30 cellular contexts compared by ENCODE assay signal in the genomic region with DNA sequence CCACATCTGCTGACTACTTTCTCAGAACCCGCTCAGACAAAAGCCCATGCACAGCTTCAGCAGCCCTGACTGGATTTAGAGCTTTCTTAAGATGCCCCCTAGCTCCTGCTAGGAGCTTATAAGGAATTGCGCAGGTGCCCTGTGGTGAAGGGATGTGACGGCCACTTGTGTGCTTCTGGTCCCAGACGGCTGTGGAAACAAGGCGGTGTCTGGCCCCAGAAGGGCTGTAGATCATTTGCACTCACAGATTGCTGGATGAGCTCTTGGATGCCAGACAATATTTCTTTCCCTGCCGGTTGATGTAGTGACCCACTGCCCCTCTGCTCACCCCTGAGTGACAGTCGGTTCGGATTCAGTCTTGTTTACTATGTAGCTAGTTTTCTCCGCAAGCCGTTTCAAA.
"Had no signal": no experiment of that assay in that cellular context is flagged by ENCODE, and none has a peak within 500 bp of the region (broad histone marks: within the 10 kb centered on the region; RNA-seq: fewer than 3 reads in every experiment).

No MANE protein-coding gene starts in this region.

- H3K4me1 Mint-ChIP-seq: activated CD4-positive, alpha-beta T cell treated with anti-CD3 and anti-CD28 coated beads for 36 hours; activated naive CD8-positive, alpha-beta T cell treated with anti-CD3 and anti-CD28 coated beads for 36 hours; mesothelial cell of epicardium; stimulated activated naive B cell treated with anti-CD40 and anti-IgM and Interleukin-4, amounts not matched to agents 10 μg/mL and 1 μg/mL and 100 μg/mL, for 72 hours had no signal

- H3K4me2 ChIP-seq: hepatocyte had no signal

- H3K4me3 Mint-ChIP-seq: activated CD4-positive, alpha-beta T cell treated with anti-CD3 and anti-CD28 coated beads for 36 hours; activated naive CD4-positive, alpha-beta T cell treated with anti-CD3 and anti-CD28 coated beads for 36 hours; activated naive CD8-positive, alpha-beta T cell treated with anti-CD3 and anti-CD28 coated beads for 36 hours; activated T-helper 1 cell treated with anti-CD3 and anti-CD28 coated beads, Interleukin-12 subunit alpha, Interleukin-12 subunit beta, Interleukin-2, Interleukin-4 antibody, amounts not matched to agents 30 ng/mL and 10 ng/mL and 1 ng/mL, durations not matched to agents 14 hours and 24 hours and 36 hours; mesothelial cell of epicardium; naive thymus-derived CD4-positive, alpha-beta T cell; neural crest cell; stimulated activated naive B cell treated with anti-CD40 and anti-IgM and Interleukin-4, amounts not matched to agents 10 μg/mL and 1 μg/mL and 100 μg/mL, for 72 hours had no signal

- H3K9me3 ChIP-seq: adrenal gland, body of pancreas, gastrocnemius medialis, suprapubic skin, tibial artery, upper lobe of right lung had no signal

- H3K4me1 ChIP-seq: adrenal gland, body of pancreas, gastrocnemius medialis, parathyroid adenoma, tibial artery had no signal

- H3K36me3 ChIP-seq: adrenal gland, gastrocnemius medialis, suprapubic skin, tibial artery, upper lobe of right lung had no signal

- H3K27me3 Mint-ChIP-seq: stimulated activated naive B cell treated with anti-CD40 and anti-IgM and Interleukin-4, amounts not matched to agents 10 μg/mL and 1 μg/mL and 100 μg/mL, for 72 hours had no signal

- H3K27ac Mint-ChIP-seq: activated CD4-positive, alpha-beta T cell treated with anti-CD3 and anti-CD28 coated beads for 36 hours; activated naive CD4-positive, alpha-beta T cell treated with anti-CD3 and anti-CD28 coated beads for 36 hours; activated naive CD8-positive, alpha-beta T cell treated with anti-CD3 and anti-CD28 coated beads for 36 hours; activated T-helper 1 cell treated with anti-CD3 and anti-CD28 coated beads, Interleukin-12 subunit alpha, Interleukin-12 subunit beta, Interleukin-2, Interleukin-4 antibody, amounts not matched to agents 30 ng/mL and 10 ng/mL and 1 ng/mL, durations not matched to agents 14 hours and 24 hours and 36 hours; mesothelial cell of epicardium; naive thymus-derived CD4-positive, alpha-beta T cell; stimulated activated naive B cell treated with anti-CD40 and anti-IgM and Interleukin-4, amounts not matched to agents 10 μg/mL and 1 μg/mL and 100 μg/mL, for 72 hours had no signal

- H3K9me3 Mint-ChIP-seq: activated naive CD4-positive, alpha-beta T cell treated with anti-CD3 and anti-CD28 coated beads for 36 hours; activated naive CD8-positive, alpha-beta T cell treated with anti-CD3 and anti-CD28 coated beads for 36 hours; activated T-helper 1 cell treated with anti-CD3 and anti-CD28 coated beads, Interleukin-12 subunit alpha, Interleukin-12 subunit beta, Interleukin-2, Interleukin-4 antibody, amounts not matched to agents 30 ng/mL and 10 ng/mL and 1 ng/mL, durations not matched to agents 14 hours and 24 hours and 36 hours; mesothelial cell of epicardium; naive thymus-derived CD4-positive, alpha-beta T cell; neural crest cell had no signal

- DNase-seq: activated CD4-positive, alpha-beta T cell treated with anti-CD3 and anti-CD28 coated beads for 36 hours; activated CD4-positive, alpha-beta T cell treated with anti-CD3 and anti-CD28 coated beads, Interleukin-2, amount 50 U/mL, for 48 hours; activated CD4-positive, CD25-positive, alpha-beta regulatory T cell; activated CD8-positive, alpha-beta memory T cell treated with anti-CD3 and anti-CD28 coated beads for 24 hours; activated effector memory CD4-positive, alpha-beta T cell treated with anti-CD3 and anti-CD28 coated beads, Interleukin-2, amount 50 U/mL, for 16 hours; activated naive CD4-positive, alpha-beta T cell treated with anti-CD3 and anti-CD28 coated beads for 36 hours; activated naive CD8-positive, alpha-beta T cell treated with anti-CD3 and anti-CD28 coated beads for 36 hours; adrenal gland; aorta; body of pancreas; dermis blood vessel endothelial cell; effector CD8-positive, alpha-beta T cell; gastrocnemius medialis; glutamatergic neuron; left cardiac atrium; naive thymus-derived CD4-positive, alpha-beta T cell; occipital lobe; right cardiac atrium; stimulated activated CD4-positive, alpha-beta T cell treated with anti-CD3 and anti-CD28 coated beads, Interleukin-15, amount 100 ng/mL, for 24 hours; stimulated activated CD4-positive, alpha-beta T cell treated with anti-CD3 and anti-CD28 coated beads, Interleukin-2, amount 100 ng/mL, for 24 hours; stimulated activated naive B cell treated with anti-CD40 and anti-IgM and Interleukin-4, amounts not matched to agents 10 μg/mL and 1 μg/mL and 100 μg/mL, for 72 hours; T-helper 2 cell; tibial artery; upper lobe of right lung had no signal

- H3K27me3 ChIP-seq: adrenal gland, body of pancreas, tibial artery, upper lobe of right lung had no signal

- H3K36me3 Mint-ChIP-seq: activated naive CD8-positive, alpha-beta T cell treated with anti-CD3 and anti-CD28 coated beads for 36 hours; mesothelial cell of epicardium; naive thymus-derived CD4-positive, alpha-beta T cell; stimulated activated naive B cell treated with anti-CD40 and anti-IgM and Interleukin-4, amounts not matched to agents 10 μg/mL and 1 μg/mL and 100 μg/mL, for 72 hours had no signal

- H3K4me3 ChIP-seq: adrenal gland, body of pancreas, gastrocnemius medialis, hepatocyte, suprapubic skin, tibial artery, upper lobe of right lung had no signal

- H3K27ac ChIP-seq: adrenal gland, body of pancreas, gastrocnemius medialis, hepatocyte, parathyroid adenoma, suprapubic skin, tibial artery, upper lobe of right lung had no signal

- H2AFZ ChIP-seq: hepatocyte, parathyroid adenoma had no signal

- H3K9ac ChIP-seq: parathyroid adenoma had no signal

- ATAC-seq: activated CD4-positive, alpha-beta T cell treated with anti-CD3 and anti-CD28 coated beads for 36 hours; body of pancreas; gastrocnemius medialis; left cardiac atrium; naive thymus-derived CD4-positive, alpha-beta T cell; right cardiac atrium; stimulated activated naive B cell treated with anti-CD40 and anti-IgM and Interleukin-4, amounts not matched to agents 10 μg/mL and 1 μg/mL and 100 μg/mL, for 72 hours; upper lobe of right lung had no signal

- H3K79me2 ChIP-seq: hepatocyte, parathyroid adenoma had no signal
